ENCODE assay signal across 18 cellular contexts in genomic region chr12:92056290-92056689, GRCh38.
DNase-seq lines count a peak whose midpoint lies in the region; ATAC-seq and TF ChIP-seq lines count a peak whose summit lies in the region.
"Had no signal": no experiment of that assay in that cellular context is flagged by ENCODE, and none has a peak within 500 bp of the region (broad histone marks: within the 10 kb centered on the region; RNA-seq: fewer than 3 reads in every experiment).

No MANE protein-coding gene starts in this region.

- no peak overlapping the region for H3K23ac ChIP-seq in IMR-90 (ENCODE audit: low read depth, low read length)

- DNase-seq in activated naive CD4-positive, alpha-beta T cell treated with anti-CD3 and anti-CD28 coated beads, Interleukin-2, amount 10 ng/mL, durations not matched to agents 7 days and 5 days, result no peak
- DNase-seq in activated naive CD4-positive, alpha-beta T cell (lab: John Stamatoyannopoulos, UW), result no peak
- DNase-seq in IMR-90 (no peak), foreskin keratinocyte (no peak), inferior parietal cortex (ENCODE audit: extremely low spot score) (no peak), gastrocnemius medialis (no peak), BE2C (no peak)
- DNase-seq in activated T-helper 1 cell treated with anti-CD3 and anti-CD28 coated beads, Interleukin-12 subunit alpha, Interleukin-12 subunit beta, Interleukin-2, Interleukin-4 antibody, amounts not matched to agents 30 ng/mL and 10 ng/mL and 1 ng/mL, durations not matched to agents 14 hours and 24 hours and 36 hours (ENCODE audit: low spot score), result no peak
- DNase-seq: DMS79 treated with DMSO at 0.1 percent for 48 hours, glutamatergic neuron, HFFc6, left cardiac atrium, mesenchymal stem cell, NCI-H1694 treated with DMSO at 0.1 percent for 48 hours, NCI-H526 treated with DMSO at 0.1 percent for 48 hours had no signal

- H3K27ac ChIP-seq in IMR-90 (ENCODE audit: insufficient read depth, low read length), result no peak overlapping the region
- H3K27ac ChIP-seq in foreskin keratinocyte, result peak overlapping the region; percentile 43
- no peak overlapping the region for H3K27ac ChIP-seq in gastrocnemius medialis
- H3K27ac ChIP-seq: coronary artery, KMS-11 had no signal

- peaks cover 70% of the 10 kb centered on the region for H3K4me1 Mint-ChIP-seq in activated naive CD4-positive, alpha-beta T cell treated with anti-CD3 and anti-CD28 coated beads, Interleukin-2, amount 10 ng/mL, durations not matched to agents 7 days and 5 days
- H3K4me1 Mint-ChIP-seq in activated T-helper 1 cell treated with anti-CD3 and anti-CD28 coated beads, Interleukin-12 subunit alpha, Interleukin-12 subunit beta, Interleukin-2, Interleukin-4 antibody, amounts not matched to agents 30 ng/mL and 10 ng/mL and 1 ng/mL, durations not matched to agents 14 hours and 24 hours and 36 hours (ENCODE audit: low read depth), result peaks cover 63% of the 10 kb centered on the region

- H4K8ac ChIP-seq in IMR-90 (ENCODE audit: low read depth in 2 of 2, low read length in 2 of 2), result no peak overlapping the region

- H3K27me3 ChIP-seq in IMR-90 (ENCODE audit: control insufficient read depth, insufficient read depth, low read length), result no peaks in the 10 kb centered on the region
- H3K27me3 ChIP-seq in foreskin keratinocyte, result no peaks in the 10 kb centered on the region
- no peaks in the 10 kb centered on the region for H3K27me3 ChIP-seq in gastrocnemius medialis
- no peaks in the 10 kb centered on the region for H3K27me3 ChIP-seq in BE2C

- no TSS peak for BruUV-seq in IMR-90 (replicated peaks; lab: Mats Ljungman, UMichigan)

- no peak overlapping the region for H3K4me2 ChIP-seq in IMR-90 (ENCODE audit: low read depth, low read length)
- H3K4me2 ChIP-seq: KMS-11, smooth muscle cell had no signal

- peaks cover 28% of the 10 kb centered on the region for H3K36me3 Mint-ChIP-seq in activated naive CD4-positive, alpha-beta T cell treated with anti-CD3 and anti-CD28 coated beads, Interleukin-2, amount 10 ng/mL, durations not matched to agents 7 days and 5 days
- H3K36me3 Mint-ChIP-seq in activated T-helper 1 cell treated with anti-CD3 and anti-CD28 coated beads, Interleukin-12 subunit alpha, Interleukin-12 subunit beta, Interleukin-2, Interleukin-4 antibody, amounts not matched to agents 30 ng/mL and 10 ng/mL and 1 ng/mL, durations not matched to agents 14 hours and 24 hours and 36 hours (ENCODE audit: low read depth), result peaks cover 31% of the 10 kb centered on the region

- H2BK5ac ChIP-seq in IMR-90 (ENCODE audit: low read depth, low read length, poor library complexity, severe bottlenecking), result no peak overlapping the region

- peaks cover 0 to 8% of the 10 kb centered on the region in 2 experiments; a peak in 1 of 4 replicates for H3K79me1 ChIP-seq in IMR-90 (ENCODE audit: low read depth in 1 of 2, low read length in 2 of 2)

- no peaks in the 10 kb centered on the region for H4K20me1 ChIP-seq in IMR-90 (ENCODE audit: insufficient read depth, low read length)

- CTCF ChIA-PET in activated naive CD4-positive, alpha-beta T cell treated with anti-CD3 and anti-CD28 coated beads, Interleukin-2, amount 10 ng/mL, durations not matched to agents 7 days and 5 days (lab: Charles Lee), result no interaction called here
- CTCF ChIA-PET in IMR-90 (lab: Yijun Ruan, JAX), result no interaction called here

- H2BK120ac ChIP-seq in IMR-90 (ENCODE audit: low read depth, low read length), result no peak overlapping the region

- dilution Hi-C loops in IMR-90 (cut with HindIII; ENCODE audit: low sequenced_read_pairs, unreplicated experiment), result no loop called here

- in situ Hi-C loops in IMR-90 (cut with MboI; ENCODE audit: low sequenced_read_pairs), result no loop called here
- in situ Hi-C loops in gastrocnemius medialis (cut with MboI; ENCODE audit: low sequenced_read_pairs in 4 of 4), result no loop called here

- H3K4me1 ChIP-seq in IMR-90 (ENCODE audit: control insufficient read depth, insufficient read depth, low read length), result peaks cover 7% of the 10 kb centered on the region
- peaks cover 12% of the 10 kb centered on the region for H3K4me1 ChIP-seq in foreskin keratinocyte
- H3K4me1 ChIP-seq in gastrocnemius medialis, result no peaks in the 10 kb centered on the region
- H3K4me1 ChIP-seq in BE2C, result peaks cover 3% of the 10 kb centered on the region; the same call in 1 of the 2 replicates

- TF ChIP-seq POLR2A in IMR-90 (IDR thresholded peaks at IDR 0.05; ENCODE audit: low read depth, low read length), result no peak
- TF ChIP-seq POLR2A in gastrocnemius medialis (IDR thresholded peaks at IDR 0.05), result no peak

- H2AK5ac ChIP-seq in IMR-90 (ENCODE audit: low read depth, low read length), result no peak overlapping the region

- POLR2A ChIA-PET in IMR-90 (lab: Charles Lee; ENCODE audit: unreplicated experiment), result no interaction called here

- H3K9me3 ChIP-seq in IMR-90 (ENCODE audit: control insufficient read depth, insufficient read depth, low read length), result no peaks in the 10 kb centered on the region
- no peaks in the 10 kb centered on the region for H3K9me3 ChIP-seq in gastrocnemius medialis
- H3K9me3 ChIP-seq in BE2C, result no peaks in the 10 kb centered on the region

- no peak overlapping the region for H2BK15ac ChIP-seq in IMR-90 (ENCODE audit: low read depth, low read length)

- peaks cover 6% of the 10 kb centered on the region for H3K9me1 ChIP-seq in IMR-90 (ENCODE audit: insufficient read depth, low read length)

- no peak overlapping the region for H3K56ac ChIP-seq in IMR-90 (ENCODE audit: extremely low read depth, insufficient read depth, low read length)

- H2AK9ac ChIP-seq in IMR-90 (replicated peaks; ENCODE audit: low read depth, low read length, poor library complexity), result no peak overlapping the region

- no peak overlapping the region for H3K18ac ChIP-seq in IMR-90 (ENCODE audit: low read depth, low read length)

- H2BK20ac ChIP-seq in IMR-90 (ENCODE audit: low read depth, low read length), result no peak overlapping the region

- no peak overlapping the region for H2AFZ ChIP-seq in IMR-90 (replicated peaks; ENCODE audit: low read length, poor library complexity)

- peak overlapping the region; percentile 22; the same call in 1 of the 2 replicates for H3K4ac ChIP-seq in IMR-90 (ENCODE audit: low read depth, low read length)

- TF ChIP-seq CTCF in IMR-90 (conservative IDR thresholded peaks at IDR 0.05; ENCODE audit: low read depth, low read length) (no peak), foreskin keratinocyte (conservative IDR thresholded peaks at IDR 0.05) (no peak), gastrocnemius medialis (IDR thresholded peaks at IDR 0.05 in 4 of 5, conservative IDR thresholded peaks at IDR 0.05 in 1 of 5) (no peak), BE2C (IDR thresholded peaks at IDR 0.05; ENCODE audit: low read depth, low read length) (no peak)

- H3K4me3 Mint-ChIP-seq in activated naive CD4-positive, alpha-beta T cell treated with anti-CD3 and anti-CD28 coated beads, Interleukin-2, amount 10 ng/mL, durations not matched to agents 7 days and 5 days, result no peak overlapping the region
- peak overlapping the region; percentile 58 for H3K4me3 Mint-ChIP-seq in activated T-helper 1 cell treated with anti-CD3 and anti-CD28 coated beads, Interleukin-12 subunit alpha, Interleukin-12 subunit beta, Interleukin-2, Interleukin-4 antibody, amounts not matched to agents 30 ng/mL and 10 ng/mL and 1 ng/mL, durations not matched to agents 14 hours and 24 hours and 36 hours
- H3K4me3 Mint-ChIP-seq: HFFc6 had no signal

- no CpG with 5 or more reads among the region's 2 CpGs for WGBS in IMR-90 (ENCODE audit: extremely low coverage in 2 of 2, insufficient read length in 1 of 2), 2 experiments

- no peaks in the 10 kb centered on the region for H3K36me3 ChIP-seq in IMR-90 (ENCODE audit: control insufficient read depth, insufficient read depth, low read length)
- H3K36me3 ChIP-seq in gastrocnemius medialis, result no peaks in the 10 kb centered on the region
- no peaks in the 10 kb centered on the region for H3K36me3 ChIP-seq in BE2C

- H3K4me3 ChIP-seq in IMR-90 (ENCODE audit: insufficient read depth, low read depth, low read length) (no peak overlapping the region), gastrocnemius medialis (no peak overlapping the region), BE2C (ENCODE audit: low read depth, low read length) (no peak overlapping the region)
- H3K4me3 ChIP-seq: coronary artery, smooth muscle cell had no signal

- H4K91ac ChIP-seq in IMR-90 (ENCODE audit: insufficient read depth, low read depth, low read length), result no peak overlapping the region

- H3K14ac ChIP-seq in IMR-90 (replicated peaks; ENCODE audit: low read depth, low read length), result peak overlapping the region; percentile 82; the same call in 1 of the 2 replicates

- H3K9me3 Mint-ChIP-seq in activated naive CD4-positive, alpha-beta T cell treated with anti-CD3 and anti-CD28 coated beads, Interleukin-2, amount 10 ng/mL, durations not matched to agents 7 days and 5 days, result peaks cover 15% of the 10 kb centered on the region
- peaks cover 31% of the 10 kb centered on the region for H3K9me3 Mint-ChIP-seq in activated T-helper 1 cell treated with anti-CD3 and anti-CD28 coated beads, Interleukin-12 subunit alpha, Interleukin-12 subunit beta, Interleukin-2, Interleukin-4 antibody, amounts not matched to agents 30 ng/mL and 10 ng/mL and 1 ng/mL, durations not matched to agents 14 hours and 24 hours and 36 hours
- H3K9me3 Mint-ChIP-seq: HFFc6 had no signal

- H3K9ac ChIP-seq in IMR-90 (ENCODE audit: low read depth, low read length), result no peak overlapping the region
- H3K9ac ChIP-seq: KMS-11 had no signal

- no peaks in the 10 kb centered on the region for H3K27me3 Mint-ChIP-seq in activated naive CD4-positive, alpha-beta T cell treated with anti-CD3 and anti-CD28 coated beads, Interleukin-2, amount 10 ng/mL, durations not matched to agents 7 days and 5 days
- H3K27me3 Mint-ChIP-seq in activated T-helper 1 cell treated with anti-CD3 and anti-CD28 coated beads, Interleukin-12 subunit alpha, Interleukin-12 subunit beta, Interleukin-2, Interleukin-4 antibody, amounts not matched to agents 30 ng/mL and 10 ng/mL and 1 ng/mL, durations not matched to agents 14 hours and 24 hours and 36 hours (ENCODE audit: insufficient read depth), result no peaks in the 10 kb centered on the region

- peak overlapping the region; percentile 93 for H3K27ac Mint-ChIP-seq in activated naive CD4-positive, alpha-beta T cell treated with anti-CD3 and anti-CD28 coated beads, Interleukin-2, amount 10 ng/mL, durations not matched to agents 7 days and 5 days
- H3K27ac Mint-ChIP-seq in activated T-helper 1 cell treated with anti-CD3 and anti-CD28 coated beads, Interleukin-12 subunit alpha, Interleukin-12 subunit beta, Interleukin-2, Interleukin-4 antibody, amounts not matched to agents 30 ng/mL and 10 ng/mL and 1 ng/mL, durations not matched to agents 14 hours and 24 hours and 36 hours, result peak overlapping the region; percentile 90
- H3K27ac Mint-ChIP-seq: HFFc6 had no signal

- no peak for TF ChIP-seq RAD21 in IMR-90 (IDR thresholded peaks at IDR 0.05; ENCODE audit: low read length)

- ATAC-seq in IMR-90 (ENCODE audit: low read depth) (no peak), foreskin keratinocyte (no peak), gastrocnemius medialis (no peak)
- ATAC-seq: left cardiac atrium had no signal

- intact Hi-C loops in IMR-90 (cut with micrococcal nuclease), result no loop called here
- intact Hi-C loops in activated T-helper 1 cell treated with anti-CD3 and anti-CD28 coated beads, Interleukin-12 subunit alpha, Interleukin-12 subunit beta, Interleukin-2, Interleukin-4 antibody, amounts not matched to agents 30 ng/mL and 10 ng/mL and 1 ng/mL, durations not matched to agents 14 hours and 24 hours and 36 hours (cut with micrococcal nuclease), result loop anchor here (1.0 to 2.0 kb wide), 3 partner anchors 9 to 21 kb away; no protein-coding TSS in a partner anchor
- intact Hi-C loops in gastrocnemius medialis (cut with DNase I; ENCODE audit: low total_unique reads), result no loop called here

- H4K5ac ChIP-seq in IMR-90 (ENCODE audit: low read depth, low read length), result no peak overlapping the region
